In the genomic region with DNA sequence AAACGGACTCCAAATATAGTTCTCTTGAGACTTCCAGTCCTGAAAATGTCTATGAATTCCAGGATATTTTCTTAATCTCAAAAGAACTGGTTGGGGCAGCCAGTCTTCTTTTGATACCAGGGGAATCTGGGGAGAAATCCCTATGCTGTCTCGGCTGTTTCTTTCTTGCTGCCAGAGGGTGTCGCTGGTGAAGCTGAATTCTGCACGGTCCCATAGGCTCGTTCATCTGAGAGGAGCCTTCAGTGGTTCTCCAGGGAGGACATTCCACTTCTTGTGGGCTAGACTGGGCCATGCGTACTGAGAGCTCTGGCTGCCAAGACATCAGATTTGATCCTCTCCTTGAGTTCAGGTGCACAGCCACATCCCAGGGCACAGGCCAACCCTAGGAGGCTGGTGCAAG, we compare ENCODE assay signal across 9 cellular contexts.
A peak's percentile ranks its signal among the peaks of the same experiment; 100 is the strongest.
DNase-seq lines count a peak whose midpoint lies in the region; ATAC-seq and TF ChIP-seq lines count a peak whose summit lies in the region.
"Had no signal": no experiment of that assay in that cellular context is flagged by ENCODE, and none has a peak within 500 bp of the region (broad histone marks: within the 10 kb centered on the region; RNA-seq: fewer than 3 reads in every experiment).

No MANE protein-coding gene starts in this region.

- no peaks in the 10 kb centered on the region for H3K4me1 ChIP-seq in NT2/D1 (ENCODE audit: insufficient read depth, insufficient read length)
- no peaks in the 10 kb centered on the region for H3K4me1 ChIP-seq in psoas muscle
- H3K4me1 ChIP-seq: upper lobe of left lung had no signal

- DNase-seq in GM13976 (ENCODE audit: low spot score) (peak; percentile 22), NT2/D1 (ENCODE audit: low read depth, low spot score) (peak; percentile 36), fibroblast of the aortic adventitia (ENCODE audit: low read depth) (peak; percentile 48), psoas muscle (no peak), NCI-H1930 (lab: John Stamatoyannopoulos, UW) (no peak), mesenteric fat pad (ENCODE audit: low spot score) (no peak)
- DNase-seq: upper lobe of left lung had no signal

- TF ChIP-seq CTCF in GM13976 (IDR thresholded peaks at IDR 0.05; ENCODE audit: borderline replicate concordance, control extremely low read depth, extremely low read depth, insufficient read depth, missing control alignments) (peak; percentile 34), fibroblast of the aortic adventitia (IDR thresholded peaks at IDR 0.05; ENCODE audit: insufficient read depth, low read length) (peak; percentile 51), psoas muscle (IDR thresholded peaks at IDR 0.05) (peak; percentile 10)

- no peak overlapping the region for H3K4me3 ChIP-seq in NT2/D1 (ENCODE audit: insufficient read length, low read depth)
- no peak overlapping the region for H3K4me3 ChIP-seq in fibroblast of the aortic adventitia (ENCODE audit: low read depth, low read length)
- H3K4me3 ChIP-seq in psoas muscle, result no peak overlapping the region
- H3K4me3 ChIP-seq: upper lobe of left lung had no signal

- in situ Hi-C loops in GM13976 (cut with MboI; ENCODE audit: low sequenced_read_pairs, unreplicated experiment), result no loop called here

- no peak overlapping the region for H3K27ac ChIP-seq in psoas muscle
- H3K27ac ChIP-seq: upper lobe of left lung had no signal

- intact Hi-C loops in psoas muscle (cut with DNase I), result no loop called here

- H3K9me3 ChIP-seq in NT2/D1 (ENCODE audit: insufficient read depth, low read length) (no peaks in the 10 kb centered on the region), psoas muscle (no peaks in the 10 kb centered on the region)
- H3K9me3 ChIP-seq: upper lobe of left lung had no signal

- no peaks in the 10 kb centered on the region for H3K27me3 ChIP-seq in NT2/D1 (ENCODE audit: insufficient read depth, insufficient read length)
- peaks cover 0 to 6% (median 2%) of the 10 kb centered on the region in 3 donors for H3K27me3 ChIP-seq in psoas muscle (ENCODE audit: insufficient read depth in 3 of 3, low read length in 2 of 3)
- H3K27me3 ChIP-seq: upper lobe of left lung had no signal

- H3K9ac ChIP-seq in NT2/D1 (ENCODE audit: insufficient read length, low read depth), result no peak overlapping the region

- WGBS in psoas muscle, 3 donors, result 17 to 21% (median 20%) methylated on average over 6 of the region's 6 CpGs

- ATAC-seq in psoas muscle (no peak), GM19455 (IDR thresholded peaks at IDR 0.05; ENCODE audit: unreplicated experiment) (no peak), HG02884 (IDR thresholded peaks at IDR 0.05; ENCODE audit: unreplicated experiment) (no peak)

- H3K36me3 ChIP-seq in NT2/D1 (ENCODE audit: insufficient read depth, insufficient read length, low read length), result no peaks in the 10 kb centered on the region
- H3K36me3 ChIP-seq in psoas muscle (ENCODE audit: insufficient read depth in 1 of 2, low read depth in 1 of 2), result no peaks in the 10 kb centered on the region
- H3K36me3 ChIP-seq: upper lobe of left lung had no signal

Comparison
In these comparisons a context has a peak if more than half of its experiments do, and no peak if none do; other contexts are left out.
1. DNase-seq: peak in GM13976 (single experiment), NT2/D1 (single experiment) and fibroblast of the aortic adventitia (single experiment); none in psoas muscle (0 of 2), NCI-H1930 (0 of 2) and mesenteric fat pad (single experiment).
2. Peak in every context shown above with its lines, with median percentiles within 50 percentile points of each other: CTCF ChIP-seq.